ENCODE assay signal across 27 cellular contexts in the genomic region with DNA sequence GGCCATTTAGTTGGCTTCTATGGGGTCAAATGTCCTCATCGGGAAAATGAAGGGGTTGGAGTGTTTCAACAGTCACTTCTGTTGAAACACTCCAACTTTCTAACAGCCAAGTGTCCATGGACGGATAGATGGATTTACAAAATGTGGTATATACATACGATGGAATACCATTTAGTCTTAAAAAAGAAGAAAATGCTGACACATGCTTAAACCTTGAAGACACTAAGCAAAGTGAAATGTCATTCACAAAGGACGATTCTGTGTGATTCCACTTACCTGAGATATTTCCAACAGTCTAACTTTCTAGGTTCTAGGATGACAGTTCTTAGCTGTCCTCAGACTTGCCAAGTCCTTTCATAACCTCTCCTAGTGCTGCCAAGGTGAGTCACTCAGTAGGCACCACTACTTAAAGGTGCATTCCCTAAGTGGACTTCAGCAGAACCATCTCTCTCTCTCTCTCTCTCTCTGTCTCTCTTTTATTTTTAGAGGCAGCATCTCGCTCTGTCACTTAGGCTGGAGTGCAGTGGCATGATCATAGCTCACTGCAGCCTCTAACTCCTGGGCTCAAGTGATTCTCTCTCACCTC.
DNase-seq lines count a peak whose midpoint lies in the region; ATAC-seq, FAIRE-seq and TF ChIP-seq lines count a peak whose summit lies in the region.
"Had no signal": no experiment of that assay in that cellular context is flagged by ENCODE, and none has a peak within 500 bp of the region (broad histone marks: within the 10 kb centered on the region; RNA-seq: fewer than 3 reads in every experiment).

No MANE protein-coding gene starts in this region.

- TF ChIP-seq RAD21 in SK-N-SH (IDR thresholded peaks at IDR 0.05; ENCODE audit: low read length), result no peak

- in situ Hi-C loops in gastrocnemius medialis (cut with MboI; ENCODE audit: low sequenced_read_pairs in 4 of 4), result no loop called here

- H3K79me2 ChIP-seq in SK-N-SH (ENCODE audit: insufficient read depth), result no peaks in the 10 kb centered on the region

- H3K4me3 ChIP-seq in fibroblast of mammary gland (ENCODE audit: control insufficient read depth, low read depth, low read length) (no peak overlapping the region), gastrocnemius medialis (no peak overlapping the region), SK-N-SH (ENCODE audit: low read depth in 2 of 2, low read length in 1 of 2) (no peak overlapping the region), BE2C (ENCODE audit: low read depth, low read length) (no peak overlapping the region)
- H3K4me3 ChIP-seq: adrenal gland, cardiac muscle cell, GM23338, stomach, tibial nerve had no signal

- H3K9ac ChIP-seq in SK-N-SH, result no peak overlapping the region

- H3K27ac ChIP-seq in gastrocnemius medialis (no peak overlapping the region), SK-N-SH (ENCODE audit: low read depth in 2 of 2, low read length in 1 of 2) (no peak overlapping the region)
- H3K27ac ChIP-seq: adrenal gland, cardiac muscle cell, stomach, tibial nerve, VCaP had no signal

- TF ChIP-seq EP300 in SK-N-SH (IDR thresholded peaks at IDR 0.05; ENCODE audit: borderline replicate concordance in 1 of 2, low read depth in 1 of 2, low read length in 1 of 2), result no peak

- no peaks in the 10 kb centered on the region for H3K27me3 ChIP-seq in gastrocnemius medialis
- no peaks in the 10 kb centered on the region for H3K27me3 ChIP-seq in SK-N-SH (ENCODE audit: insufficient read depth)
- no peaks in the 10 kb centered on the region for H3K27me3 ChIP-seq in BE2C
- H3K27me3 ChIP-seq: adrenal gland, cardiac muscle cell, stomach, tibial nerve had no signal

- H3K4me2 ChIP-seq in SK-N-SH, result no peak overlapping the region
- H3K4me2 ChIP-seq: GM23338 had no signal

- no peaks in the 10 kb centered on the region for H3F3A ChIP-seq in SK-N-SH (replicated peaks; ENCODE audit: insufficient read depth)

- no peaks in the 10 kb centered on the region for H3K9me2 ChIP-seq in SK-N-SH

- intact Hi-C loops in gastrocnemius medialis (cut with DNase I; ENCODE audit: low total_unique reads), result no loop called here

- FAIRE-seq in D721Med (lab: Jason Lieb, UNC), result no peak
- FAIRE-seq: GM19239 had no signal

- H3K4me1 ChIP-seq in gastrocnemius medialis (peaks cover 0 to 6% of the 10 kb centered on the region in 2 donors), SK-N-SH (ENCODE audit: control insufficient read depth in 1 of 2, insufficient read depth in 2 of 2, low read depth in 1 of 2, low read length in 1 of 2) (peaks cover 3 to 10% of the 10 kb centered on the region in 2 experiments; a peak in 2 of 4 replicates), BE2C (peaks cover 7% of the 10 kb centered on the region)

- H2AFZ ChIP-seq in SK-N-SH (ENCODE audit: low read depth), result no peak overlapping the region
- H2AFZ ChIP-seq: GM23338 had no signal

- H3K36me3 ChIP-seq in gastrocnemius medialis (no peaks in the 10 kb centered on the region), SK-N-SH (replicated peaks in 1 of 2; ENCODE audit: control insufficient read depth in 1 of 2, insufficient read depth in 2 of 2, low read length in 1 of 2) (no peaks in the 10 kb centered on the region), BE2C (no peaks in the 10 kb centered on the region)
- H3K36me3 ChIP-seq: adrenal gland had no signal

- WGBS in SK-N-SH (ENCODE audit: low lambda C conversion rate), result 81% methylated on average over 5 of the region's 5 CpGs

- DNase-seq in LoVo (ENCODE audit: low spot score), result peak; percentile 17
- peak; percentile 11 for DNase-seq in amniotic epithelial cell (ENCODE audit: low read depth)
- DNase-seq in fibroblast of mammary gland (ENCODE audit: low read depth), result peak; percentile 33
- peak; percentile 10 to 56 for DNase-seq in gastrocnemius medialis
- DNase-seq in SK-N-SH, result no peak
- no peak for DNase-seq in D721Med (ENCODE audit: insufficient read length, low spot score)
- DNase-seq in BE2C, result no peak
- DNase-seq: activated CD4-positive, alpha-beta T cell treated with anti-CD3 and anti-CD28 coated beads, Interleukin-2, amount 10 ng/mL, durations not matched to agents 24 days and 14 days; activated naive CD4-positive, alpha-beta T cell treated with Interleukin-2 at 50 U/mL for 16 hours; activated T-cell treated with anti-CD3 and anti-CD28 coated beads, Interleukin-2, amount 50 U/mL, for 48 hours; CD4-positive, alpha-beta T cell; cortex of kidney; EL; endodermal cell; Kasumi-1; naive thymus-derived CD8-positive, alpha-beta T cell; NCI-H1092; NCI-H1930; occipital lobe; stimulated activated CD4-positive, alpha-beta T cell treated with anti-CD3 and anti-CD28 coated beads, Interleukin-15, amount 100 ng/mL, for 24 hours; stomach had no signal

- H3K9me3 ChIP-seq in gastrocnemius medialis, result no peaks in the 10 kb centered on the region
- H3K9me3 ChIP-seq in SK-N-SH, result no peaks in the 10 kb centered on the region
- no peaks in the 10 kb centered on the region for H3K9me3 ChIP-seq in BE2C
- H3K9me3 ChIP-seq: adrenal gland, stomach, tibial nerve had no signal

- no peak for TF ChIP-seq CTCF in fibroblast of mammary gland (conservative IDR thresholded peaks at IDR 0.05; ENCODE audit: control insufficient read depth, insufficient read depth, low read depth, low read length)
- no peak for TF ChIP-seq CTCF in gastrocnemius medialis (IDR thresholded peaks at IDR 0.05 in 4 of 5, conservative IDR thresholded peaks at IDR 0.05 in 1 of 5)
- no peak for TF ChIP-seq CTCF in SK-N-SH (IDR thresholded peaks at IDR 0.05)
- no peak for TF ChIP-seq CTCF in D721Med (IDR thresholded peaks at IDR 0.05; ENCODE audit: insufficient read depth, missing control alignments)
- no peak for TF ChIP-seq CTCF in BE2C (IDR thresholded peaks at IDR 0.05; ENCODE audit: low read depth, low read length)

- TF ChIP-seq POLR2A in gastrocnemius medialis (IDR thresholded peaks at IDR 0.05), result no peak

- peak; percentile 98 to 99 for ATAC-seq in gastrocnemius medialis
- ATAC-seq: GM23338; naive thymus-derived CD8-positive, alpha-beta T cell had no signal

- H4K20me1 ChIP-seq in SK-N-SH (ENCODE audit: insufficient read depth), result no peaks in the 10 kb centered on the region

- CTCF ChIA-PET in SK-N-SH (lab: Yijun Ruan, JAX), result interaction anchor here (1.2 kb wide), 1 partner anchor 187 kb away, joined by 3 read pairs; no protein-coding TSS in a partner anchor

- POLR2A ChIA-PET in SK-N-SH (lab: Yijun Ruan, JAX), result no interaction called here

TF ChIP-seq in SK-N-SH, 30 proteins besides CTCF, POLR2A, EP300 and RAD21:
- no peak for TF ChIP-seq RCOR1 (IDR thresholded peaks at IDR 0.05; ENCODE audit: low read length)
- TF ChIP-seq IRF3 (IDR thresholded peaks at IDR 0.05; ENCODE audit: low read depth, low read length), result no peak
- no peak for TF ChIP-seq ELF1 (IDR thresholded peaks at IDR 0.05)
- TF ChIP-seq YY1 (IDR thresholded peaks at IDR 0.05; ENCODE audit: low read depth), result no peak
- TF ChIP-seq TAF1 (IDR thresholded peaks at IDR 0.05; ENCODE audit: borderline replicate concordance, low read depth, low read length), result no peak
- TF ChIP-seq NRF1 (IDR thresholded peaks at IDR 0.05; ENCODE audit: low read depth, low read length), result no peak
- no peak for TF ChIP-seq POLR2AphosphoS5 (IDR thresholded peaks at IDR 0.05; ENCODE audit: low read depth, low read length)
- TF ChIP-seq RXRA (IDR thresholded peaks at IDR 0.05; ENCODE audit: borderline replicate concordance, low read depth), result no peak
- TF ChIP-seq, protein P1, sequence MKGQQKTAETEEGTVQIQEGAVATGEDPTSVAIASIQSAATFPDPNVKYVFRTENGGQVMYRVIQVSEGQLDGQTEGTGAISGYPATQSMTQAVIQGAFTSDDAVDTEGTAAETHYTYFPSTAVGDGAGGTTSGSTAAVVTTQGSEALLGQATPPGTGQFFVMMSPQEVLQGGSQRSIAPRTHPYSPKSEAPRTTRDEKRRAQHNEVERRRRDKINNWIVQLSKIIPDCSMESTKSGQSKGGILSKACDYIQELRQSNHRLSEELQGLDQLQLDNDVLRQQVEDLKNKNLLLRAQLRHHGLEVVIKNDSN (IDR thresholded peaks at IDR 0.05; ENCODE audit: borderline replicate concordance, low read depth), result no peak
- TF ChIP-seq RFX5 (IDR thresholded peaks at IDR 0.05; ENCODE audit: low read length), result no peak
- no peak for TF ChIP-seq SIN3A (IDR thresholded peaks at IDR 0.05; ENCODE audit: borderline replicate concordance, low read depth, low read length)
- no peak for TF ChIP-seq EZH2phosphoT487 (IDR thresholded peaks at IDR 0.05; ENCODE audit: borderline replicate concordance, low read depth)

Comparison
In these comparisons a context has a peak if more than half of its experiments do, and no peak if none do; other contexts are left out.
1. DNase-seq: peak in LoVo (single experiment), amniotic epithelial cell (single experiment), fibroblast of mammary gland (single experiment) and gastrocnemius medialis (2 of 2); none in SK-N-SH (single experiment), D721Med (single experiment) and BE2C (single experiment).